Comparison of ENCODE assay signal across 20 cellular contexts in the genomic region with DNA sequence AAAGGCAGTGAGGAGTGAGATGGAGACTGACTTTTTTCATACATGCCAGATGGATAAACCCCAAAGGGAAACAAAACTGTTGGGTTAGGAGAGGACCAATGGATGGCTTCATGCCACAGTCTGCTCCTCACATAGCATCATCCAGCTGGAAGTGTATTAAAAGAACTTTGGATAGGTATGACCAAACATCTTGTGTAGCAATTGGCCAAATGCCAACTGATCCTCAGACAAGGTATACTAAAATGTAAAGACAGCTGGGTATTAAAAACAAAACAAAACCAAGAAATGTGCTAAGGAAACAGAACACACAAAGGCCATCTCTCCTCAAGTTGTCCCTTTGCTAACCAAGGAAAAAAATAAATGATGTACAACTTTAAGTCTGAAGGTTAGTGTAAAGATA. TPM values are rescaled to one million over a fixed set of nuclear protein-coding genes. Genes with fewer than 3 reads are reported as not detected.
DNase-seq lines count a peak whose midpoint lies in the region; ATAC-seq, FAIRE-seq and TF ChIP-seq lines count a peak whose summit lies in the region.
"Had no signal": no experiment of that assay in that cellular context is flagged by ENCODE, and none has a peak within 500 bp of the region (broad histone marks: within the 10 kb centered on the region; RNA-seq: fewer than 3 reads in every experiment).

No MANE protein-coding gene starts in this region.

- no peak for TF ChIP-seq CTCF in K562 (IDR thresholded peaks at IDR 0.05 in 2 of 3, conservative IDR thresholded peaks at IDR 0.05 in 1 of 3; ENCODE audit: insufficient read depth in 2 of 3, low read depth in 1 of 3, low read length in 3 of 3)

- no peak overlapping the region for H3K27ac Mint-ChIP-seq in activated naive CD4-positive, alpha-beta T cell treated with anti-CD3 and anti-CD28 coated beads, Interleukin-2, amount 10 ng/mL, durations not matched to agents 7 days and 5 days
- H3K27ac Mint-ChIP-seq: CD14-positive monocyte; CD4-positive, alpha-beta memory T cell; IgD-negative memory B cell had no signal

- H3K4me2 ChIP-seq in K562 (ENCODE audit: insufficient read depth, low read length) = no peak overlapping the region
- H3K4me2 ChIP-seq: BLaER1 had no signal

- no peaks in the 10 kb centered on the region for H3K4me1 Mint-ChIP-seq in activated naive CD4-positive, alpha-beta T cell treated with anti-CD3 and anti-CD28 coated beads, Interleukin-2, amount 10 ng/mL, durations not matched to agents 7 days and 5 days
- H3K4me1 Mint-ChIP-seq: CD14-positive monocyte; CD4-positive, alpha-beta memory T cell; IgD-negative memory B cell had no signal

- FAIRE-seq in K562 (lab: Jason Lieb, UNC) = no peak
- FAIRE-seq: H1, HepG2 had no signal

- intact Hi-C loops in K562 (cut with micrococcal nuclease) = no loop called here

- peak; percentile 43 for DNase-seq in DMS53 (lab: John Stamatoyannopoulos, UW)
- no peak for DNase-seq in DMS53 treated with DMSO at 0.1 percent for 48 hours (lab: John Stamatoyannopoulos, UW; ENCODE audit: unreplicated experiment)
- DNase-seq in G401 (ENCODE audit: low spot score) = peak; percentile 4
- DNase-seq in NCI-H2171 (lab: John Stamatoyannopoulos, UW) = peak; percentile 31
- no peak for DNase-seq in K562 (ENCODE audit: extremely low read depth in 1 of 4, low spot score in 3 of 4)
- DNase-seq in activated naive CD4-positive, alpha-beta T cell treated with anti-CD3 and anti-CD28 coated beads, Interleukin-2, amount 10 ng/mL, durations not matched to agents 7 days and 5 days = no peak
- DNase-seq: 8988T; CD4-positive, alpha-beta memory T cell; DMS79; GF-D8; HCEC 1CT; KG1 had no signal

- no peak for TF ChIP-seq POLR2A in K562 (conservative IDR thresholded peaks at IDR 0.05)

- H3K79me2 ChIP-seq in K562 (ENCODE audit: control insufficient read depth, insufficient read depth, low read length) = no peaks in the 10 kb centered on the region

- H3K27ac ChIP-seq in K562 (ENCODE audit: extremely low read depth, low read depth, low read length) = no peak overlapping the region
- H3K27ac ChIP-seq: BLaER1 had no signal

- ATAC-seq in K562 (no peak), GM21515 (IDR thresholded peaks at IDR 0.05; ENCODE audit: unreplicated experiment) (no peak), GM19395 (IDR thresholded peaks at IDR 0.05; ENCODE audit: unreplicated experiment) (no peak)
- ATAC-seq: HepG2 had no signal

- H3K9me3 ChIP-seq in K562 (replicated peaks; ENCODE audit: control insufficient read depth, insufficient read depth, low read depth, low read length) = no peaks in the 10 kb centered on the region
- H3K9me3 ChIP-seq: BLaER1 had no signal

- no peaks in the 10 kb centered on the region for H3K36me3 ChIP-seq in K562 (ENCODE audit: control insufficient read depth, insufficient read depth, low read length)
- H3K36me3 ChIP-seq: BLaER1 had no signal

- no TSS peak for BruUV-seq in K562 (replicated peaks; lab: Mats Ljungman, UMichigan)

- no peaks in the 10 kb centered on the region for H3K9me3 Mint-ChIP-seq in activated naive CD4-positive, alpha-beta T cell treated with anti-CD3 and anti-CD28 coated beads, Interleukin-2, amount 10 ng/mL, durations not matched to agents 7 days and 5 days

- no peak overlapping the region for H3K4me3 ChIP-seq in K562
- H3K4me3 ChIP-seq: BLaER1 had no signal

- H3K27me3 Mint-ChIP-seq in activated naive CD4-positive, alpha-beta T cell treated with anti-CD3 and anti-CD28 coated beads, Interleukin-2, amount 10 ng/mL, durations not matched to agents 7 days and 5 days = peaks cover 4% of the 10 kb centered on the region

- in situ Hi-C loops in G401 (cut with HindIII; ENCODE audit: low sequenced_read_pairs) (no loop called here), K562 (cut with MboI) (no loop called here)

- CTCF ChIA-PET in K562 (lab: Yijun Ruan, JAX; ENCODE audit: low intra/inter-chr PET ratio) = no interaction called here
- CTCF ChIA-PET in activated naive CD4-positive, alpha-beta T cell treated with anti-CD3 and anti-CD28 coated beads, Interleukin-2, amount 10 ng/mL, durations not matched to agents 7 days and 5 days (lab: Charles Lee) = no interaction called here

- H3K9me1 ChIP-seq in K562 (ENCODE audit: control insufficient read depth, insufficient read depth, low read length) = no peaks in the 10 kb centered on the region

- no peak overlapping the region for H2AFZ ChIP-seq in K562 (ENCODE audit: low read depth, low read length)

- POLR2A ChIA-PET in K562 (lab: Yijun Ruan, JAX) = no interaction called here

- H3K9ac ChIP-seq in K562 (ENCODE audit: insufficient read depth in 1 of 2, low read depth in 2 of 2, low read length in 2 of 2) = no peak overlapping the region
- H3K9ac ChIP-seq: BLaER1 had no signal

- TF ChIP-seq RAD21 in K562 (CRISPR knock-in tag; conservative IDR thresholded peaks at IDR 0.05 in 1 of 2, IDR thresholded peaks at IDR 0.05 in 1 of 2) = no peak

- H3K27me3 ChIP-seq in K562 (ENCODE audit: control insufficient read depth in 2 of 2, insufficient read depth in 2 of 2, low read length in 2 of 2) = peaks cover 2 to 6% of the 10 kb centered on the region in 2 experiments; a peak in 1 of 5 replicates
- H3K27me3 ChIP-seq: BLaER1 had no signal

- H3K4me1 ChIP-seq in K562 (replicated peaks in 1 of 2; ENCODE audit: control insufficient read depth in 2 of 2, insufficient read depth in 2 of 2, low read length in 2 of 2) = no peaks in the 10 kb centered on the region
- H3K4me1 ChIP-seq: BLaER1 had no signal

- no peaks in the 10 kb centered on the region for H4K20me1 ChIP-seq in K562 (replicated peaks; ENCODE audit: control insufficient read depth, insufficient read depth, low read length)
- H4K20me1 ChIP-seq: BLaER1 had no signal

- no peak for TF ChIP-seq EP300 in K562 (IDR thresholded peaks at IDR 0.05; ENCODE audit: low read length)

- H3K36me3 Mint-ChIP-seq in activated naive CD4-positive, alpha-beta T cell treated with anti-CD3 and anti-CD28 coated beads, Interleukin-2, amount 10 ng/mL, durations not matched to agents 7 days and 5 days = no peaks in the 10 kb centered on the region
- H3K36me3 Mint-ChIP-seq: CD14-positive monocyte; CD4-positive, alpha-beta memory T cell; IgD-negative memory B cell had no signal

- H3K4me3 Mint-ChIP-seq in activated naive CD4-positive, alpha-beta T cell treated with anti-CD3 and anti-CD28 coated beads, Interleukin-2, amount 10 ng/mL, durations not matched to agents 7 days and 5 days = no peak overlapping the region
- H3K4me3 Mint-ChIP-seq: CD14-positive monocyte; CD4-positive, alpha-beta memory T cell; IgD-negative memory B cell had no signal

TF ChIP-seq in K562, 482 proteins besides CTCF, POLR2A, EP300 and RAD21 (continues in another document):
- peak; percentile 89 for TF ChIP-seq NFIC (IDR thresholded peaks at IDR 0.05)
- TF ChIP-seq, protein P1, sequence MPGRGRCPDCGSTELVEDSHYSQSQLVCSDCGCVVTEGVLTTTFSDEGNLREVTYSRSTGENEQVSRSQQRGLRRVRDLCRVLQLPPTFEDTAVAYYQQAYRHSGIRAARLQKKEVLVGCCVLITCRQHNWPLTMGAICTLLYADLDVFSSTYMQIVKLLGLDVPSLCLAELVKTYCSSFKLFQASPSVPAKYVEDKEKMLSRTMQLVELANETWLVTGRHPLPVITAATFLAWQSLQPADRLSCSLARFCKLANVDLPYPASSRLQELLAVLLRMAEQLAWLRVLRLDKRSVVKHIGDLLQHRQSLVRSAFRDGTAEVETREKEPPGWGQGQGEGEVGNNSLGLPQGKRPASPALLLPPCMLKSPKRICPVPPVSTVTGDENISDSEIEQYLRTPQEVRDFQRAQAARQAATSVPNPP (IDR thresholded peaks at IDR 0.05; ENCODE audit: borderline replicate concordance, insufficient read depth, insufficient read length) = no peak

RNA-seq across cellular contexts. Expression of a gene that starts 1.6 kb away (rescaled TPM):
- total RNA-seq in G401 (2014; rRNA removed; shearing (Covaris generic)) = not detected in 2 replicates
- total RNA-seq in K562 (2011; cell fraction: chromatin; rRNA removed; ENCODE audit: low replicate concordance) = 0.81 TPM in 1 of 2 replicates, not detected in the other
- not detected in 2 replicates for total RNA-seq in K562 (2011; cell fraction: nucleolus; rRNA removed)
- 0.29 TPM in 1 of 2 replicates, not detected in the other for total RNA-seq in K562 (2011; cell fraction: nucleoplasm; rRNA removed)
- total RNA-seq in K562 (2014; rRNA removed) (0.04 and 0.05 TPM in 2 replicates), K562 (2014; rRNA removed; fragmentation: Illumina TruSeq; extraction: Trizol) (0.11 TPM in 1 of 2 replicates, not detected in the other), K562 (2015; rRNA removed; fragmentation: Illumina TruSeq; extraction: Trizol) (not detected in 2 replicates), K562 (2021) (0.13 and 0.40 TPM in 2 replicates)
- polyA plus RNA-seq in K562 (2011; rRNA removed) (0.03 and 0.04 TPM in 2 replicates), K562 (2014; fragmentation: Illumina TruSeq; extraction: Trizol) (0.06 and 0.07 TPM in 2 replicates), K562 (2014; fragmentation: Nextera tagmentation; extraction: Ambion mirVana) (under 1 TPM in 1 of 2 experiments, not detected in 1; 0.03 TPM), K562 (2014; rRNA removed) (0.12 TPM in 1 of 2 replicates, not detected in the other)
- 0.04 TPM in 1 of 2 replicates, not detected in the other for polyA plus RNA-seq in K562 (2011; cell fraction: cytosol; rRNA removed)
- polyA plus RNA-seq in K562 (2011; cell fraction: nucleus; rRNA removed) = 0.11 and 0.46 TPM in 2 replicates
- 0.08 and 0.50 TPM in 2 replicates for polyA plus RNA-seq in K562 (2012)
- polyA minus RNA-seq in K562 (2011; rRNA and poly(A)+ RNA removed) = 0.09 TPM in 1 of 2 replicates, not detected in the other
- polyA minus RNA-seq in K562 (2011; cell fraction: cytosol; rRNA and poly(A)+ RNA removed) = not detected in 2 replicates
- polyA minus RNA-seq in K562 (2011; cell fraction: nucleus; rRNA and poly(A)+ RNA removed) = 0.33 TPM in 1 of 2 replicates, not detected in the other
- total RNA-seq: Daoy had no signal
- polyA plus RNA-seq: CD14-positive monocyte; CD4-positive, alpha-beta memory T cell; IgD-negative memory B cell had no signal

RNA-seq across cellular contexts. Expression of a gene that starts 32.7 kb away (rescaled TPM):
- total RNA-seq in G401 (2014; rRNA removed; shearing (Covaris generic)) = 188 and 224 TPM in 2 replicates
- 53.0 and 137 TPM in 2 replicates for total RNA-seq in K562 (2011; cell fraction: chromatin; rRNA removed; ENCODE audit: low replicate concordance)
- total RNA-seq in K562 (2011; cell fraction: nucleolus; rRNA removed) = 23.3 and 29.2 TPM in 2 replicates
- total RNA-seq in K562 (2011; cell fraction: nucleoplasm; rRNA removed) = 41.0 and 55.2 TPM in 2 replicates
- total RNA-seq in K562 (2014; rRNA removed) (31.5 and 33.0 TPM in 2 replicates), K562 (2014; rRNA removed; fragmentation: Illumina TruSeq; extraction: Trizol) (37.3 and 38.7 TPM in 2 replicates), K562 (2015; rRNA removed; fragmentation: Illumina TruSeq; extraction: Trizol) (32.4 and 33.1 TPM in 2 replicates), K562 (2021) (30.6 and 31.6 TPM in 2 replicates)
- polyA plus RNA-seq in K562 (2011; rRNA removed) (37.5 and 47.8 TPM in 2 replicates), K562 (2014; fragmentation: Illumina TruSeq; extraction: Trizol) (21.9 and 25.7 TPM in 2 replicates), K562 (2014; fragmentation: Nextera tagmentation; extraction: Ambion mirVana) (10 to 100 TPM in 1 of 2 experiments, 1 to 10 TPM in 1; 7.8 to 12.1 TPM), K562 (2014; rRNA removed) (22.3 and 23.9 TPM in 2 replicates)
- polyA plus RNA-seq in K562 (2011; cell fraction: cytosol; rRNA removed) = 14.7 and 21.5 TPM in 2 replicates
- 28.9 and 38.5 TPM in 2 replicates for polyA plus RNA-seq in K562 (2011; cell fraction: nucleus; rRNA removed)
- polyA plus RNA-seq in K562 (2012) = 15.2 and 21.1 TPM in 2 replicates
- 78.4 and 94.3 TPM in 2 replicates for polyA minus RNA-seq in K562 (2011; rRNA and poly(A)+ RNA removed)
- 14.1 and 22.8 TPM in 2 replicates for polyA minus RNA-seq in K562 (2011; cell fraction: cytosol; rRNA and poly(A)+ RNA removed)
- 67.7 and 111 TPM in 2 replicates for polyA minus RNA-seq in K562 (2011; cell fraction: nucleus; rRNA and poly(A)+ RNA removed)

Comparison
In these comparisons a context has a peak if more than half of its experiments do, and no peak if none do; other contexts are left out.
1. DNase-seq: peak in DMS53 (single experiment), G401 (single experiment) and NCI-H2171 (single experiment); none in DMS53 treated with DMSO at 0.1 percent for 48 hours (single experiment), K562 (0 of 4) and activated naive CD4-positive, alpha-beta T cell treated with anti-CD3 and anti-CD28 coated beads, Interleukin-2, amount 10 ng/mL, durations not matched to agents 7 days and 5 days (single experiment).